10 cellular contexts compared by ENCODE assay signal in genomic region chr16:56558024-56558747, GRCh38. TPM values are rescaled to one million over a fixed set of nuclear protein-coding genes. Genes with fewer than 3 reads are reported as not detected.
DNase-seq lines count a peak whose midpoint lies in the region; ATAC-seq and TF ChIP-seq lines count a peak whose summit lies in the region.
"Had no signal": no experiment of that assay in that cellular context is flagged by ENCODE, and none has a peak within 500 bp of the region (broad histone marks: within the 10 kb centered on the region; RNA-seq: fewer than 3 reads in every experiment).

No MANE protein-coding gene starts in this region.

- H3K27me3 Mint-ChIP-seq in brain (peaks cover 3% of the 10 kb centered on the region), type B pancreatic cell (peaks cover 46% of the 10 kb centered on the region)
- H3K27me3 Mint-ChIP-seq: activated naive CD8-positive, alpha-beta T cell treated with anti-CD3 and anti-CD28 coated beads for 36 hours had no signal

- H3K4me1 Mint-ChIP-seq in brain = peaks cover 12% of the 10 kb centered on the region
- no peaks in the 10 kb centered on the region for H3K4me1 Mint-ChIP-seq in type B pancreatic cell (ENCODE audit: unreplicated experiment)
- H3K4me1 Mint-ChIP-seq: activated naive CD8-positive, alpha-beta T cell treated with anti-CD3 and anti-CD28 coated beads for 36 hours had no signal

- TF ChIP-seq CTCF in brain (conservative IDR thresholded peaks at IDR 0.05) = no peak
- no peak for TF ChIP-seq CTCF in type B pancreatic cell (conservative IDR thresholded peaks at IDR 0.05)

- no peak for ATAC-seq in GM21447 (IDR thresholded peaks at IDR 0.05; ENCODE audit: unreplicated experiment)
- ATAC-seq in GM21360 (IDR thresholded peaks at IDR 0.05; ENCODE audit: unreplicated experiment) = no peak

- peaks cover 0 to 3% (median 0%) of the 10 kb centered on the region in 5 experiments for H3K9me3 Mint-ChIP-seq in brain
- H3K9me3 Mint-ChIP-seq in type B pancreatic cell = no peaks in the 10 kb centered on the region
- H3K9me3 Mint-ChIP-seq: activated naive CD8-positive, alpha-beta T cell treated with anti-CD3 and anti-CD28 coated beads for 36 hours had no signal

- peak; percentile 52 for DNase-seq in DMS79 (lab: John Stamatoyannopoulos, UW)
- peak; percentile 38 for DNase-seq in NCI-H146 (lab: John Stamatoyannopoulos, UW)
- DNase-seq in mesenteric fat pad (ENCODE audit: low spot score) = peak; percentile 53
- DNase-seq in activated naive CD4-positive, alpha-beta T cell treated with anti-CD3 and anti-CD28 coated beads, Interleukin-2, amount 50 U/mL, for 16 hours = no peak
- DNase-seq in type B pancreatic cell (ENCODE audit: extremely low spot score, unreplicated experiment) = no peak
- DNase-seq: activated naive CD8-positive, alpha-beta T cell treated with anti-CD3 and anti-CD28 coated beads for 36 hours had no signal

- no peaks in the 10 kb centered on the region for H3K36me3 Mint-ChIP-seq in brain
- H3K36me3 Mint-ChIP-seq in type B pancreatic cell = no peaks in the 10 kb centered on the region
- H3K36me3 Mint-ChIP-seq: activated naive CD8-positive, alpha-beta T cell treated with anti-CD3 and anti-CD28 coated beads for 36 hours had no signal

- H3K27ac Mint-ChIP-seq in brain = peak overlapping the region; percentile 42 to 68 (median 61)
- H3K27ac Mint-ChIP-seq in type B pancreatic cell = no peak overlapping the region
- H3K27ac Mint-ChIP-seq: activated naive CD8-positive, alpha-beta T cell treated with anti-CD3 and anti-CD28 coated beads for 36 hours had no signal

- H3K4me3 Mint-ChIP-seq in brain = peak overlapping the region in 2 of 5 experiments; percentile 42 to 53
- H3K4me3 Mint-ChIP-seq in type B pancreatic cell = no peak overlapping the region
- H3K4me3 Mint-ChIP-seq: activated naive CD8-positive, alpha-beta T cell treated with anti-CD3 and anti-CD28 coated beads for 36 hours had no signal

RNA-seq across cellular contexts. Expression of gene MT4, which starts 6.7 kb away (rescaled TPM):
- polyA plus RNA-seq in brain (ENCODE audit: insufficient read depth, low read depth, low replicate concordance) = not detected
- total RNA-seq in mesenteric fat pad = not detected
- total RNA-seq in type B pancreatic cell (ENCODE audit: low replicate concordance) = not detected in 2 replicates
- total RNA-seq: activated naive CD8-positive, alpha-beta T cell treated with anti-CD3 and anti-CD28 coated beads for 36 hours; spleen had no signal
- polyA plus RNA-seq: spleen had no signal

RNA-seq across cellular contexts. Expression of gene MT3, which starts 31.1 kb away (rescaled TPM):
- 874 TPM for polyA plus RNA-seq in brain (ENCODE audit: insufficient read depth, low read depth, low replicate concordance)
- total RNA-seq in mesenteric fat pad (not detected), type B pancreatic cell (ENCODE audit: low replicate concordance) (not detected in 2 replicates)

RNA-seq across cellular contexts. Expression of gene BBS2, which starts 38.4 kb away (rescaled TPM):
- polyA plus RNA-seq in brain (ENCODE audit: insufficient read depth, low read depth, low replicate concordance) = 65.6 TPM
- total RNA-seq in mesenteric fat pad = 24.9 TPM
- 37.6 and 39.6 TPM in 2 replicates for total RNA-seq in type B pancreatic cell (ENCODE audit: low replicate concordance)

RNA-seq across cellular contexts. Expression of gene MT2A, which starts 50.2 kb away (rescaled TPM):
- polyA plus RNA-seq in brain (ENCODE audit: insufficient read depth, low read depth, low replicate concordance) = 280 TPM
- total RNA-seq in mesenteric fat pad = 2,392 TPM
- total RNA-seq in type B pancreatic cell (ENCODE audit: low replicate concordance) = 18.2 and 21.4 TPM in 2 replicates

Comparison
In these comparisons a context has a peak if more than half of its experiments do, and no peak if none do; other contexts are left out.
1. DNase-seq: peak in DMS79 (single experiment), NCI-H146 (single experiment) and mesenteric fat pad (single experiment); none in activated naive CD4-positive, alpha-beta T cell treated with anti-CD3 and anti-CD28 coated beads, Interleukin-2, amount 50 U/mL, for 16 hours (single experiment) and type B pancreatic cell (single experiment).